ENCODE assay signal across 14 cellular contexts in genomic region chr2:121073320-121074210, GRCh38.
DNase-seq lines count a peak whose midpoint lies in the region; ATAC-seq, FAIRE-seq and TF ChIP-seq lines count a peak whose summit lies in the region.
"Had no signal": no experiment of that assay in that cellular context is flagged by ENCODE, and none has a peak within 500 bp of the region (broad histone marks: within the 10 kb centered on the region; RNA-seq: fewer than 3 reads in every experiment).

No MANE protein-coding gene starts in this region.

- 0 out of 2 replicates have a peak overlapping the region, but pooled peaks have one; percentile 24 for H3K4ac ChIP-seq in IMR-90 (ENCODE audit: low read depth, low read length)
- no peak overlapping the region for H3K4ac ChIP-seq in trophoblast cell (ENCODE audit: low read depth, low read length)

- no peak overlapping the region for H3K4me2 ChIP-seq in IMR-90 (ENCODE audit: low read depth, low read length)
- no peak overlapping the region for H3K4me2 ChIP-seq in trophoblast cell (ENCODE audit: low read length)

- dilution Hi-C loops in IMR-90 (cut with HindIII; ENCODE audit: low sequenced_read_pairs, unreplicated experiment), result no loop called here

- no peaks in the 10 kb centered on the region for H3K79me1 ChIP-seq in IMR-90 (ENCODE audit: low read depth in 1 of 2, low read length in 2 of 2)
- no peaks in the 10 kb centered on the region for H3K79me1 ChIP-seq in trophoblast cell (ENCODE audit: low read length)

- ATAC-seq in IMR-90 (ENCODE audit: low read depth) (no peak), HG02870 (IDR thresholded peaks at IDR 0.05; ENCODE audit: unreplicated experiment) (no peak)
- ATAC-seq in activated T-helper 17 cell treated with anti-CD3 and anti-CD28 coated beads, Interleukin-2, amount 50 U/mL, for 72 hours (replicated peaks), result no peak

- peak; percentile 99 for FAIRE-seq in bronchial epithelial cell (lab: Jason Lieb, UNC)
- FAIRE-seq: GM18507 had no signal

- H3K18ac ChIP-seq in IMR-90 (ENCODE audit: low read depth, low read length) (no peak overlapping the region), trophoblast cell (ENCODE audit: low read length) (no peak overlapping the region)

- intact Hi-C loops in IMR-90 (cut with micrococcal nuclease), result no loop called here

- BruUV-seq in IMR-90 (replicated peaks; lab: Mats Ljungman, UMichigan), result no TSS peak

- H3K27ac ChIP-seq in HEK293 (ENCODE audit: extremely low read depth, low read depth, low read length) (no peak overlapping the region), IMR-90 (ENCODE audit: insufficient read depth, low read length) (no peak overlapping the region), trophoblast cell (ENCODE audit: low read depth, low read length) (no peak overlapping the region)

- in situ Hi-C loops in IMR-90 (cut with MboI; ENCODE audit: low sequenced_read_pairs), result loop anchor here (5.0 to 10.0 kb wide), 2 partner anchors 376 to 729 kb away; partner anchors contain the start of gene INHBB

- H2AFZ ChIP-seq in IMR-90 (replicated peaks; ENCODE audit: low read length, poor library complexity) (peak overlapping the region; percentile 32), trophoblast cell (ENCODE audit: insufficient read depth, low read length, poor library complexity) (no peak overlapping the region)

- H3K23ac ChIP-seq in IMR-90 (ENCODE audit: low read depth, low read length), result no peak overlapping the region; the same call in 1 of the 2 replicates
- no peak overlapping the region for H3K23ac ChIP-seq in trophoblast cell (ENCODE audit: low read length)

- no peaks in the 10 kb centered on the region for H3K79me2 ChIP-seq in trophoblast cell (ENCODE audit: control insufficient read depth, insufficient read depth, low read length, poor library complexity)

- no peak overlapping the region; the same call in 1 of the 2 replicates for H3K14ac ChIP-seq in IMR-90 (replicated peaks; ENCODE audit: low read depth, low read length)
- no peak overlapping the region for H3K14ac ChIP-seq in trophoblast cell (ENCODE audit: low read length)

- H3K4me3 Mint-ChIP-seq in activated CD4-positive, alpha-beta memory T cell treated with anti-CD3 and anti-CD28 coated beads, Interleukin-2, amount 10 ng/mL, durations not matched to agents 7 days and 5 days, result no peak overlapping the region
- no peak overlapping the region for H3K4me3 Mint-ChIP-seq in activated T-helper 17 cell treated with anti-CD3 and anti-CD28 coated beads, Interleukin-2, amount 50 U/mL, for 72 hours
- H3K4me3 Mint-ChIP-seq: CD8-positive, alpha-beta memory T cell had no signal

- no peak overlapping the region for H3K27ac Mint-ChIP-seq in activated CD4-positive, alpha-beta memory T cell treated with anti-CD3 and anti-CD28 coated beads, Interleukin-2, amount 10 ng/mL, durations not matched to agents 7 days and 5 days
- no peak overlapping the region for H3K27ac Mint-ChIP-seq in activated T-helper 17 cell treated with anti-CD3 and anti-CD28 coated beads, Interleukin-2, amount 50 U/mL, for 72 hours

- H3K9me3 ChIP-seq in HEK293 (ENCODE audit: control insufficient read depth, insufficient read depth, low read depth, low read length), result no peaks in the 10 kb centered on the region
- H3K9me3 ChIP-seq in IMR-90 (ENCODE audit: control insufficient read depth, insufficient read depth, low read length), result no peaks in the 10 kb centered on the region
- H3K9me3 ChIP-seq in trophoblast cell (ENCODE audit: insufficient read depth, low read depth, low read length), result peaks cover 3% of the 10 kb centered on the region
- H3K9me3 ChIP-seq: HAP-1 had no signal

- TF ChIP-seq CTCF in HEK293 (tag by site-specific recombination; IDR thresholded peaks at IDR 0.05), result no peak
- TF ChIP-seq CTCF in IMR-90 (conservative IDR thresholded peaks at IDR 0.05; ENCODE audit: low read depth, low read length), result no peak
- TF ChIP-seq CTCF in bronchial epithelial cell (IDR thresholded peaks at IDR 0.05; ENCODE audit: insufficient read depth, low read length, severe bottlenecking), result no peak

- no peaks in the 10 kb centered on the region for H3K4me1 Mint-ChIP-seq in activated CD4-positive, alpha-beta memory T cell treated with anti-CD3 and anti-CD28 coated beads, Interleukin-2, amount 10 ng/mL, durations not matched to agents 7 days and 5 days
- no peaks in the 10 kb centered on the region for H3K4me1 Mint-ChIP-seq in activated T-helper 17 cell treated with anti-CD3 and anti-CD28 coated beads, Interleukin-2, amount 50 U/mL, for 72 hours

- H3K56ac ChIP-seq in IMR-90 (ENCODE audit: extremely low read depth, insufficient read depth, low read length), result no peak overlapping the region

- no peaks in the 10 kb centered on the region for H3K9me1 ChIP-seq in IMR-90 (ENCODE audit: insufficient read depth, low read length)

- H2AK9ac ChIP-seq in IMR-90 (replicated peaks; ENCODE audit: low read depth, low read length, poor library complexity), result no peak overlapping the region

- H4K8ac ChIP-seq in IMR-90 (ENCODE audit: low read depth in 2 of 2, low read length in 2 of 2), result no peak overlapping the region
- H4K8ac ChIP-seq in trophoblast cell (ENCODE audit: low read depth, low read length), result no peak overlapping the region

- H2BK5ac ChIP-seq in IMR-90 (ENCODE audit: low read depth, low read length, poor library complexity, severe bottlenecking) (peak overlapping the region; percentile 78), trophoblast cell (ENCODE audit: low read depth, low read length, poor library complexity) (no peak overlapping the region)

- CTCF ChIA-PET in HEK293 (lab: Yijun Ruan, JAX) (interaction anchor here (0.9 to 9.1 kb wide), 5 partner anchors 9 to 398 kb away, joined by 3 to 172 read pairs (median 4); no protein-coding TSS in a partner anchor), IMR-90 (lab: Yijun Ruan, JAX) (no interaction called here)
- CTCF ChIA-PET in activated CD4-positive, alpha-beta memory T cell treated with anti-CD3 and anti-CD28 coated beads, Interleukin-2, amount 10 ng/mL, durations not matched to agents 7 days and 5 days (lab: Charles Lee), result no interaction called here

- no peak overlapping the region for H2BK20ac ChIP-seq in IMR-90 (ENCODE audit: low read depth, low read length)

- POLR2A ChIA-PET in HEK293 (lab: Yijun Ruan, JAX), result interaction anchor here (1.4 to 2.0 kb wide), 2 partner anchors 15 to 303 kb away, joined by 3 to 4 read pairs; no protein-coding TSS in a partner anchor
- POLR2A ChIA-PET in IMR-90 (lab: Charles Lee; ENCODE audit: unreplicated experiment), result interaction anchor here (0.6 to 1.1 kb wide), 2 partner anchors 237 to 378 kb away, joined by 3 to 12 read pairs; no protein-coding TSS in a partner anchor
- POLR2A ChIA-PET in activated CD4-positive, alpha-beta memory T cell treated with anti-CD3 and anti-CD28 coated beads, Interleukin-2, amount 10 ng/mL, durations not matched to agents 7 days and 5 days (lab: Charles Lee), result no interaction called here

- peak overlapping the region; percentile 10 for H2AK5ac ChIP-seq in IMR-90 (ENCODE audit: low read depth, low read length)
- no peak overlapping the region for H2AK5ac ChIP-seq in trophoblast cell (ENCODE audit: low read length)

- H3K9ac ChIP-seq in IMR-90 (ENCODE audit: low read depth, low read length) (no peak overlapping the region), trophoblast cell (ENCODE audit: low read length) (no peak overlapping the region)

- no peaks in the 10 kb centered on the region for H3K36me3 ChIP-seq in HEK293 (ENCODE audit: control insufficient read depth in 2 of 2, insufficient read depth in 1 of 2, low read length in 2 of 2)
- H3K36me3 ChIP-seq in IMR-90 (ENCODE audit: control insufficient read depth, insufficient read depth, low read length), result no peaks in the 10 kb centered on the region
- no peaks in the 10 kb centered on the region for H3K36me3 ChIP-seq in bronchial epithelial cell (ENCODE audit: control insufficient read depth, insufficient read depth, low read length)
- no peaks in the 10 kb centered on the region for H3K36me3 ChIP-seq in trophoblast cell (ENCODE audit: control insufficient read depth in 1 of 2, insufficient read depth in 2 of 2, low read length in 2 of 2)
- H3K36me3 ChIP-seq: HAP-1 had no signal

- H2BK12ac ChIP-seq in trophoblast cell (ENCODE audit: low read length), result no peak overlapping the region

- H2BK120ac ChIP-seq in IMR-90 (ENCODE audit: low read depth, low read length) (no peak overlapping the region; the same call in 1 of the 2 replicates), trophoblast cell (ENCODE audit: insufficient read depth, low read length, poor library complexity) (no peak overlapping the region)

- H3K4me1 ChIP-seq in HEK293 (ENCODE audit: control insufficient read depth, insufficient read depth, low read length) (peaks cover 8% of the 10 kb centered on the region; the same call in 1 of the 2 replicates), IMR-90 (ENCODE audit: control insufficient read depth, insufficient read depth, low read length) (no peaks in the 10 kb centered on the region; the same call in 1 of the 2 replicates), trophoblast cell (ENCODE audit: control insufficient read depth in 1 of 2, insufficient read depth in 2 of 2, low read length in 2 of 2) (no peaks in the 10 kb centered on the region)

- no peaks in the 10 kb centered on the region for H3K36me3 Mint-ChIP-seq in activated CD4-positive, alpha-beta memory T cell treated with anti-CD3 and anti-CD28 coated beads, Interleukin-2, amount 10 ng/mL, durations not matched to agents 7 days and 5 days (ENCODE audit: low read depth)
- H3K36me3 Mint-ChIP-seq in activated T-helper 17 cell treated with anti-CD3 and anti-CD28 coated beads, Interleukin-2, amount 50 U/mL, for 72 hours (ENCODE audit: low read depth), result no peaks in the 10 kb centered on the region
- H3K36me3 Mint-ChIP-seq: CD8-positive, alpha-beta memory T cell had no signal

- TF ChIP-seq RAD21 in IMR-90 (IDR thresholded peaks at IDR 0.05; ENCODE audit: low read length), result no peak

- H4K20me1 ChIP-seq in IMR-90 (ENCODE audit: insufficient read depth, low read length), result peaks cover 5% of the 10 kb centered on the region; the same call in 1 of the 2 replicates

- H4K5ac ChIP-seq in IMR-90 (ENCODE audit: low read depth, low read length), result no peak overlapping the region

- no peak overlapping the region for H4K12ac ChIP-seq in trophoblast cell (ENCODE audit: low read depth, low read length)

- peaks cover 25% of the 10 kb centered on the region for H3K27me3 Mint-ChIP-seq in activated CD4-positive, alpha-beta memory T cell treated with anti-CD3 and anti-CD28 coated beads, Interleukin-2, amount 10 ng/mL, durations not matched to agents 7 days and 5 days
- peaks cover 11% of the 10 kb centered on the region for H3K27me3 Mint-ChIP-seq in activated T-helper 17 cell treated with anti-CD3 and anti-CD28 coated beads, Interleukin-2, amount 50 U/mL, for 72 hours

- TF ChIP-seq POLR2A in IMR-90 (IDR thresholded peaks at IDR 0.05; ENCODE audit: low read depth, low read length), result no peak

- peaks cover 22% of the 10 kb centered on the region for H3K27me3 ChIP-seq in IMR-90 (ENCODE audit: control insufficient read depth, insufficient read depth, low read length)
- H3K27me3 ChIP-seq in bronchial epithelial cell (ENCODE audit: control insufficient read depth, insufficient read depth, low read length), result peaks cover 4% of the 10 kb centered on the region
- H3K27me3 ChIP-seq in trophoblast cell (ENCODE audit: insufficient read depth, low read length), result peaks cover 16% of the 10 kb centered on the region

- DNase-seq in IMR-90 (no peak), bronchial epithelial cell (ENCODE audit: low read depth) (no peak), trophoblast cell (no peak)
- DNase-seq in activated CD4-positive, alpha-beta memory T cell treated with anti-CD3 and anti-CD28 coated beads, Interleukin-2, amount 10 ng/mL, durations not matched to agents 7 days and 5 days, result no peak
- no peak for DNase-seq in activated CD4-positive, CD25-positive, alpha-beta regulatory T cell (lab: John Stamatoyannopoulos, UW)
- DNase-seq: CD8-positive, alpha-beta memory T cell; GOT3; Kasumi-1; KBM-7 had no signal

- H4K91ac ChIP-seq in IMR-90 (ENCODE audit: insufficient read depth, low read depth, low read length) (no peak overlapping the region; the same call in 1 of the 2 replicates), trophoblast cell (ENCODE audit: low read depth, low read length) (no peak overlapping the region)

- H2BK15ac ChIP-seq in IMR-90 (ENCODE audit: low read depth, low read length), result no peak overlapping the region

- H3K4me3 ChIP-seq in HEK293 (ENCODE audit: low read depth, low read length) (no peak overlapping the region), IMR-90 (ENCODE audit: insufficient read depth, low read depth, low read length) (no peak overlapping the region), bronchial epithelial cell (ENCODE audit: low read depth, low read length) (no peak overlapping the region), trophoblast cell (ENCODE audit: low read depth, low read length) (peak overlapping the region; percentile 40)
- H3K4me3 ChIP-seq: HAP-1 had no signal

- WGBS in IMR-90 (ENCODE audit: extremely low coverage in 2 of 2, insufficient read length in 1 of 2), 2 experiments, result 100% methylated on average over 5 of the region's 26 CpGs; no CpG with 5 or more reads in 1 of the 2 experiments
- WGBS in trophoblast cell (ENCODE audit: extremely low coverage, insufficient coverage, insufficient read length), result no CpG with 5 or more reads among the region's 26 CpGs

- no peaks in the 10 kb centered on the region for H3K9me3 Mint-ChIP-seq in activated CD4-positive, alpha-beta memory T cell treated with anti-CD3 and anti-CD28 coated beads, Interleukin-2, amount 10 ng/mL, durations not matched to agents 7 days and 5 days
- H3K9me3 Mint-ChIP-seq in activated T-helper 17 cell treated with anti-CD3 and anti-CD28 coated beads, Interleukin-2, amount 50 U/mL, for 72 hours, result no peaks in the 10 kb centered on the region
- H3K9me3 Mint-ChIP-seq: CD8-positive, alpha-beta memory T cell had no signal
